In genomic region chr5:172866378-172866777, GRCh38 we compare ENCODE assay signal across 21 cellular contexts. TPM values are rescaled to one million over a fixed set of nuclear protein-coding genes. Genes with fewer than 3 reads are reported as not detected.
DNase-seq lines count a peak whose midpoint lies in the region; ATAC-seq and TF ChIP-seq lines count a peak whose summit lies in the region.
"Had no signal": no experiment of that assay in that cellular context is flagged by ENCODE, and none has a peak within 500 bp of the region (broad histone marks: within the 10 kb centered on the region; RNA-seq: fewer than 3 reads in every experiment).

No MANE protein-coding gene starts in this region.

- H3K4me1 Mint-ChIP-seq in central memory CD8-positive, alpha-beta T cell, result peaks cover 47% of the 10 kb centered on the region
- H3K4me1 Mint-ChIP-seq in activated T-helper 2 cell treated with anti-CD3 and anti-CD28 coated beads, Interferon-gamma antibody, Interleukin-2, Interleukin-4, amounts not matched to agents 10 μg/mL and 5 μg/mL and 100 μg/mL, durations not matched to agents 14 hours and 24 hours and 36 hours (ENCODE audit: low read depth), result peaks cover 20% of the 10 kb centered on the region

- peaks cover 9% of the 10 kb centered on the region for H3K79me2 ChIP-seq in mammary epithelial cell (ENCODE audit: insufficient read depth, low read length)

- intact Hi-C loops in breast epithelium (cut with DNase I; ENCODE audit: low total_unique reads) (loop anchor here (10.0 kb wide), 1 partner anchor 92 kb away; the partner anchor contains the start of gene DUSP1), mammary epithelial cell (cut with micrococcal nuclease) (no loop called here), psoas muscle (cut with DNase I) (loop anchor here in 1 of 2 donors (5.0 to 10.0 kb wide), 3 partner anchors 36 to 94 kb away; partner anchors contain the start of gene DUSP1)
- intact Hi-C loops in activated T-helper 2 cell treated with anti-CD3 and anti-CD28 coated beads, Interferon-gamma antibody, Interleukin-2, Interleukin-4, amounts not matched to agents 10 μg/mL and 5 μg/mL and 100 μg/mL, durations not matched to agents 14 hours and 24 hours and 36 hours (cut with micrococcal nuclease), result no loop called here

- H3K9me3 ChIP-seq in breast epithelium (no peaks in the 10 kb centered on the region), mammary epithelial cell (replicated peaks; ENCODE audit: insufficient read depth, low read length) (no peaks in the 10 kb centered on the region), psoas muscle (no peaks in the 10 kb centered on the region), upper lobe of left lung (no peaks in the 10 kb centered on the region)
- H3K9me3 ChIP-seq: heart right ventricle, lower lobe of right lung, neutrophil, upper lobe of right lung had no signal

- H3K9ac ChIP-seq in mammary epithelial cell (ENCODE audit: insufficient read depth, low read length), result no peak overlapping the region

- 97% methylated on average over 4 of the region's 4 CpGs for WGBS in mammary epithelial cell (ENCODE audit: low coverage, missing lambda C conversion rate)
- WGBS in psoas muscle, 3 donors, result 74 to 93% (median 87%) methylated on average over 4 of the region's 4 CpGs
- WGBS in upper lobe of left lung, 2 donors, result 94 to 100% methylated on average over 2 to 4 of the region's 4 CpGs

- TF ChIP-seq POLR2A in breast epithelium (IDR thresholded peaks at IDR 0.05), result no peak
- TF ChIP-seq POLR2A in upper lobe of left lung (IDR thresholded peaks at IDR 0.05), result no peak

- peaks cover 3 to 42% of the 10 kb centered on the region in 2 donors for H3K4me1 ChIP-seq in breast epithelium
- peaks cover 46% of the 10 kb centered on the region for H3K4me1 ChIP-seq in mammary epithelial cell (ENCODE audit: insufficient read depth, low read length)
- H3K4me1 ChIP-seq in psoas muscle, result peaks cover 90% of the 10 kb centered on the region
- H3K4me1 ChIP-seq in upper lobe of left lung, result peaks cover 62 to 75% (median 69%) of the 10 kb centered on the region in 4 donors

- no peaks in the 10 kb centered on the region for H3K27me3 Mint-ChIP-seq in central memory CD8-positive, alpha-beta T cell
- H3K27me3 Mint-ChIP-seq in activated T-helper 2 cell treated with anti-CD3 and anti-CD28 coated beads, Interferon-gamma antibody, Interleukin-2, Interleukin-4, amounts not matched to agents 10 μg/mL and 5 μg/mL and 100 μg/mL, durations not matched to agents 14 hours and 24 hours and 36 hours (ENCODE audit: low read depth), result no peaks in the 10 kb centered on the region

- TF ChIP-seq CTCF in breast epithelium (IDR thresholded peaks at IDR 0.05) (no peak), mammary epithelial cell (conservative IDR thresholded peaks at IDR 0.05 in 1 of 2, IDR thresholded peaks at IDR 0.05 in 1 of 2; ENCODE audit: extremely low read depth in 1 of 2, insufficient read depth in 1 of 2, low read depth in 1 of 2, low read length in 2 of 2) (no peak), psoas muscle (IDR thresholded peaks at IDR 0.05) (no peak), upper lobe of left lung (IDR thresholded peaks at IDR 0.05) (no peak)

- no peak for ATAC-seq in central memory CD8-positive, alpha-beta T cell (replicated peaks; ENCODE audit: extremely low read depth, poor library complexity, severe bottlenecking)
- ATAC-seq in psoas muscle, result no peak
- no peak for ATAC-seq in upper lobe of left lung (ENCODE audit: low FRiP score in 2 of 2)
- ATAC-seq: activated T-cell treated with anti-CD3 and anti-CD28 coated beads, Interleukin-2, amount 50 U/mL, for 4 hours; lower lobe of right lung; stimulated activated effector memory CD8-positive, alpha-beta T cell treated with anti-CD3 and anti-CD28 coated beads, Interleukin-12 subunit alpha, Interleukin-12 subunit beta, amount 100 ng/mL, for 72 hours; upper lobe of right lung had no signal

- no peak overlapping the region for H3K4me2 ChIP-seq in mammary epithelial cell (ENCODE audit: insufficient read depth, low read depth, low read length)

- dilution Hi-C loops in mammary epithelial cell (cut with HindIII; ENCODE audit: low sequenced_read_pairs), result no loop called here

- H3K27ac ChIP-seq in breast epithelium, result peak overlapping the region; percentile 45 to 62
- H3K27ac ChIP-seq in mammary epithelial cell (ENCODE audit: insufficient read depth, low read depth, low read length), result no peak overlapping the region
- H3K27ac ChIP-seq in psoas muscle, result peak overlapping the region; percentile 95
- peak overlapping the region in 3 of 4 donors; percentile 24 to 96 (median 54) for H3K27ac ChIP-seq in upper lobe of left lung
- H3K27ac ChIP-seq: 22Rv1, neutrophil had no signal

- H3K27me3 ChIP-seq in breast epithelium (no peaks in the 10 kb centered on the region), mammary epithelial cell (ENCODE audit: insufficient read depth, low read length) (no peaks in the 10 kb centered on the region), psoas muscle (ENCODE audit: insufficient read depth in 3 of 3, low read length in 2 of 3) (no peaks in the 10 kb centered on the region), upper lobe of left lung (no peaks in the 10 kb centered on the region)
- H3K27me3 ChIP-seq: heart right ventricle, neutrophil, upper lobe of right lung had no signal

- no TSS peak for BruUV-seq in mammary epithelial cell (replicated peaks; lab: Mats Ljungman, UMichigan)

- no peaks in the 10 kb centered on the region for H3K36me3 ChIP-seq in breast epithelium
- H3K36me3 ChIP-seq in mammary epithelial cell (ENCODE audit: insufficient read depth, low read length), result no peaks in the 10 kb centered on the region
- H3K36me3 ChIP-seq in psoas muscle (ENCODE audit: insufficient read depth in 1 of 2, low read depth in 1 of 2), result no peaks in the 10 kb centered on the region
- no peaks in the 10 kb centered on the region for H3K36me3 ChIP-seq in upper lobe of left lung
- H3K36me3 ChIP-seq: lower lobe of right lung, neutrophil, upper lobe of right lung had no signal

- no peaks in the 10 kb centered on the region for H3K36me3 Mint-ChIP-seq in central memory CD8-positive, alpha-beta T cell (ENCODE audit: insufficient read depth)
- no peaks in the 10 kb centered on the region for H3K36me3 Mint-ChIP-seq in activated T-helper 2 cell treated with anti-CD3 and anti-CD28 coated beads, Interferon-gamma antibody, Interleukin-2, Interleukin-4, amounts not matched to agents 10 μg/mL and 5 μg/mL and 100 μg/mL, durations not matched to agents 14 hours and 24 hours and 36 hours (ENCODE audit: low read depth)

- peak overlapping the region; percentile 0 for H3K27ac Mint-ChIP-seq in central memory CD8-positive, alpha-beta T cell (ENCODE audit: low read depth)
- H3K27ac Mint-ChIP-seq in activated T-helper 2 cell treated with anti-CD3 and anti-CD28 coated beads, Interferon-gamma antibody, Interleukin-2, Interleukin-4, amounts not matched to agents 10 μg/mL and 5 μg/mL and 100 μg/mL, durations not matched to agents 14 hours and 24 hours and 36 hours, result no peak overlapping the region
- H3K27ac Mint-ChIP-seq: stimulated activated effector memory CD8-positive, alpha-beta T cell treated with anti-CD3 and anti-CD28 coated beads, Interleukin-12 subunit alpha, Interleukin-12 subunit beta, amount 100 ng/mL, for 72 hours had no signal

- H3K9me3 Mint-ChIP-seq in central memory CD8-positive, alpha-beta T cell, result no peaks in the 10 kb centered on the region
- H3K9me3 Mint-ChIP-seq in activated T-helper 2 cell treated with anti-CD3 and anti-CD28 coated beads, Interferon-gamma antibody, Interleukin-2, Interleukin-4, amounts not matched to agents 10 μg/mL and 5 μg/mL and 100 μg/mL, durations not matched to agents 14 hours and 24 hours and 36 hours, result no peaks in the 10 kb centered on the region
- H3K9me3 Mint-ChIP-seq: activated T-cell treated with anti-CD3 and anti-CD28 coated beads, Interleukin-2, amount 50 U/mL, for 4 hours; stimulated activated effector memory CD8-positive, alpha-beta T cell treated with anti-CD3 and anti-CD28 coated beads, Interleukin-12 subunit alpha, Interleukin-12 subunit beta, amount 100 ng/mL, for 72 hours had no signal

- in situ Hi-C loops in mammary epithelial cell (cut with MboI; ENCODE audit: low sequenced_read_pairs in 2 of 2), result loop anchor here in 1 of 2 donors (10.0 kb wide), 1 partner anchor 92 kb away; the partner anchor contains the start of gene DUSP1

- no peak overlapping the region for H3K4me3 Mint-ChIP-seq in central memory CD8-positive, alpha-beta T cell
- H3K4me3 Mint-ChIP-seq in activated T-helper 2 cell treated with anti-CD3 and anti-CD28 coated beads, Interferon-gamma antibody, Interleukin-2, Interleukin-4, amounts not matched to agents 10 μg/mL and 5 μg/mL and 100 μg/mL, durations not matched to agents 14 hours and 24 hours and 36 hours (ENCODE audit: low read depth), result no peak overlapping the region
- H3K4me3 Mint-ChIP-seq: activated T-cell treated with anti-CD3 and anti-CD28 coated beads, Interleukin-2, amount 50 U/mL, for 4 hours; stimulated activated effector memory CD8-positive, alpha-beta T cell treated with anti-CD3 and anti-CD28 coated beads, Interleukin-12 subunit alpha, Interleukin-12 subunit beta, amount 100 ng/mL, for 72 hours had no signal

- DNase-seq in breast epithelium (ENCODE audit: low spot score in 2 of 2) (no peak), mammary epithelial cell (no peak), psoas muscle (peak in 1 of 2 donors; percentile 26), upper lobe of left lung (no peak), hypothalamus (lab: John Stamatoyannopoulos, UW) (no peak), HuH-7 (ENCODE audit: low spot score) (no peak)
- no peak for DNase-seq in central memory CD8-positive, alpha-beta T cell (ENCODE audit: low spot score in 2 of 2)
- no peak for DNase-seq in activated T-helper 2 cell treated with anti-CD3 and anti-CD28 coated beads, Interferon-gamma antibody, Interleukin-2, Interleukin-4, amounts not matched to agents 10 μg/mL and 5 μg/mL and 100 μg/mL, durations not matched to agents 14 hours and 24 hours and 36 hours (ENCODE audit: low spot score)
- DNase-seq: activated CD4-positive, alpha-beta T cell treated with anti-CD3 and anti-CD28 coated beads for 1 hour; activated CD8-positive, alpha-beta memory T cell treated with anti-CD3 and anti-CD28 coated beads for 24 hours; activated naive CD4-positive, alpha-beta T cell treated with anti-CD3 and anti-CD28 coated beads, Interleukin-2, amount 50 U/mL, for 16 hours; activated T-cell treated with anti-CD3 and anti-CD28 coated beads, Interleukin-2, amount 50 U/mL, for 4 hours; heart right ventricle; lower lobe of right lung; NCI-H1105 treated with DMSO at 0.1 percent for 48 hours; NCI-H2107; upper lobe of right lung had no signal

- no peaks in the 10 kb centered on the region for H4K20me1 ChIP-seq in mammary epithelial cell (ENCODE audit: insufficient read depth, low read length)

- H2AFZ ChIP-seq in mammary epithelial cell (ENCODE audit: low read depth, low read length), result no peak overlapping the region

- CTCF ChIA-PET in mammary epithelial cell (lab: Charles Lee; ENCODE audit: low non-redundant PET), result no interaction called here

- H3K4me3 ChIP-seq in breast epithelium, result no peak overlapping the region
- no peak overlapping the region for H3K4me3 ChIP-seq in mammary epithelial cell (replicated peaks in 1 of 3; ENCODE audit: insufficient read depth in 1 of 3, low read depth in 2 of 3, low read length in 3 of 3)
- no peak overlapping the region for H3K4me3 ChIP-seq in psoas muscle
- H3K4me3 ChIP-seq in upper lobe of left lung, result no peak overlapping the region
- H3K4me3 ChIP-seq: coronary artery, heart right ventricle, lower lobe of right lung, upper lobe of right lung had no signal

- TF ChIP-seq EP300 in upper lobe of left lung (IDR thresholded peaks at IDR 0.05), result no peak

RNA-seq across cellular contexts. Expression of gene ERGIC1, which starts 32.3 kb away (rescaled TPM):
- 100 to 1,000 TPM in 1 of 3 donors, 10 to 100 TPM in 2; 86.6 to 139 (median 95.2) TPM for total RNA-seq in breast epithelium
- 10 to 100 TPM; 58.8 to 98.6 TPM for total RNA-seq in mammary epithelial cell
- 111 TPM for polyA plus RNA-seq in mammary epithelial cell
- polyA minus RNA-seq in mammary epithelial cell, result 158 TPM
- 10 to 100 TPM; 49.9 to 86.5 (median 53.7) TPM for total RNA-seq in psoas muscle
- 100 to 1,000 TPM in 1 of 3 donors, 10 to 100 TPM in 2; 50.5 to 116 (median 60.1) TPM for polyA plus RNA-seq in psoas muscle
- 100 to 1,000 TPM; 158 to 225 (median 173) TPM for total RNA-seq in upper lobe of left lung
- 53.1 and 54.8 TPM in 2 replicates for total RNA-seq in activated T-helper 2 cell treated with anti-CD3 and anti-CD28 coated beads, Interferon-gamma antibody, Interleukin-2, Interleukin-4, amounts not matched to agents 10 μg/mL and 5 μg/mL and 100 μg/mL, durations not matched to agents 14 hours and 24 hours and 36 hours
